8 cellular contexts compared by ENCODE assay signal in genomic region chr15:75720787-75721461, GRCh38. TPM values are rescaled to one million over a fixed set of nuclear protein-coding genes. Genes with fewer than 3 reads are reported as not detected.
DNase-seq lines count a peak whose midpoint lies in the region; ATAC-seq, FAIRE-seq and TF ChIP-seq lines count a peak whose summit lies in the region.

No MANE protein-coding gene starts in this region.

- no peaks in the 10 kb centered on the region for H3K9me3 Mint-ChIP-seq in activated naive CD4-positive, alpha-beta T cell treated with anti-CD3 and anti-CD28 coated beads, Interleukin-2, amount 50 U/mL, for 24 hours
- no peaks in the 10 kb centered on the region for H3K9me3 Mint-ChIP-seq in stimulated activated naive CD8-positive, alpha-beta T cell treated with anti-CD3 and anti-CD28 coated beads, Interleukin-15, Interleukin-2, amounts not matched to agents 100 ng/mL and 50 ng/mL, for 24 hours

- POLR2A ChIA-PET in A549 (lab: Yijun Ruan, JAX), result no interaction called here

- FAIRE-seq in A549 (lab: Jason Lieb, UNC) (peak; percentile 51), GM12891 (lab: Jason Lieb, UNC) (no peak)

- DNase-seq in A549 (ENCODE audit: low read depth in 1 of 2, low spot score in 1 of 2), result peak; percentile 80 to 90
- DNase-seq in GM13977 (ENCODE audit: low spot score), result peak; percentile 62
- peak; percentile 20 for DNase-seq in NCI-H2227 treated with DMSO at 0.1 percent for 48 hours (lab: John Stamatoyannopoulos, UW)
- peak; percentile 79 for DNase-seq in left kidney (ENCODE audit: low read depth, low spot score)
- no peak for DNase-seq in GM12891 (ENCODE audit: insufficient read length, low spot score)

- TF ChIP-seq EP300 in A549 (IDR thresholded peaks at IDR 0.05), result no peak

- H3K27me3 Mint-ChIP-seq in activated naive CD4-positive, alpha-beta T cell treated with anti-CD3 and anti-CD28 coated beads, Interleukin-2, amount 50 U/mL, for 24 hours, result peaks cover 5% of the 10 kb centered on the region
- H3K27me3 Mint-ChIP-seq in stimulated activated naive CD8-positive, alpha-beta T cell treated with anti-CD3 and anti-CD28 coated beads, Interleukin-15, Interleukin-2, amounts not matched to agents 100 ng/mL and 50 ng/mL, for 24 hours, result peaks cover 21% of the 10 kb centered on the region

- peaks cover 28% of the 10 kb centered on the region for H3K4me1 ChIP-seq in A549

- ATAC-seq in A549, result peak; percentile 35 to 54
- no peak for ATAC-seq in HG03159 (IDR thresholded peaks at IDR 0.05; ENCODE audit: unreplicated experiment)

- TF ChIP-seq RAD21 in A549 (conservative IDR thresholded peaks at IDR 0.05 in 1 of 2, IDR thresholded peaks at IDR 0.05 in 1 of 2), result peak; percentile 48 to 52; a peak in 2 of 5 replicates

- peak overlapping the region; percentile 13 for H3K27ac Mint-ChIP-seq in activated naive CD4-positive, alpha-beta T cell treated with anti-CD3 and anti-CD28 coated beads, Interleukin-2, amount 50 U/mL, for 24 hours
- peak overlapping the region; percentile 56 for H3K27ac Mint-ChIP-seq in stimulated activated naive CD8-positive, alpha-beta T cell treated with anti-CD3 and anti-CD28 coated beads, Interleukin-15, Interleukin-2, amounts not matched to agents 100 ng/mL and 50 ng/mL, for 24 hours

- no peak overlapping the region for H3K27ac ChIP-seq in A549

- CTCF ChIA-PET in A549 (lab: Yijun Ruan, JAX), result interaction anchor here (1.7 to 22.9 kb wide), 6 partner anchors 9 to 84 kb away, joined by 4 to 350 read pairs (median 19); no protein-coding TSS in a partner anchor

- H3K9me3 ChIP-seq in A549, result no peaks in the 10 kb centered on the region

- 24% methylated on average over 10 of the region's 10 CpGs for WGBS in A549 (ENCODE audit: missing lambda C conversion rate)

- peak overlapping the region; percentile 37 for H3K4me2 ChIP-seq in A549

- TF ChIP-seq CTCF in A549 (IDR thresholded peaks at IDR 0.05) (peak; percentile 51), GM13977 (IDR thresholded peaks at IDR 0.05; ENCODE audit: extremely low read depth, insufficient read depth, missing control alignments) (peak; percentile 47)

- H3K36me3 Mint-ChIP-seq in activated naive CD4-positive, alpha-beta T cell treated with anti-CD3 and anti-CD28 coated beads, Interleukin-2, amount 50 U/mL, for 24 hours, result no peaks in the 10 kb centered on the region
- H3K36me3 Mint-ChIP-seq in stimulated activated naive CD8-positive, alpha-beta T cell treated with anti-CD3 and anti-CD28 coated beads, Interleukin-15, Interleukin-2, amounts not matched to agents 100 ng/mL and 50 ng/mL, for 24 hours (ENCODE audit: low read depth), result no peaks in the 10 kb centered on the region

- no peak overlapping the region for H3K4me3 ChIP-seq in A549

- peaks cover 7% of the 10 kb centered on the region for H3K4me1 Mint-ChIP-seq in activated naive CD4-positive, alpha-beta T cell treated with anti-CD3 and anti-CD28 coated beads, Interleukin-2, amount 50 U/mL, for 24 hours
- peaks cover 17% of the 10 kb centered on the region for H3K4me1 Mint-ChIP-seq in stimulated activated naive CD8-positive, alpha-beta T cell treated with anti-CD3 and anti-CD28 coated beads, Interleukin-15, Interleukin-2, amounts not matched to agents 100 ng/mL and 50 ng/mL, for 24 hours (ENCODE audit: low read depth)

- no peak overlapping the region for H3K4me3 Mint-ChIP-seq in activated naive CD4-positive, alpha-beta T cell treated with anti-CD3 and anti-CD28 coated beads, Interleukin-2, amount 50 U/mL, for 24 hours
- peak overlapping the region; percentile 17 for H3K4me3 Mint-ChIP-seq in stimulated activated naive CD8-positive, alpha-beta T cell treated with anti-CD3 and anti-CD28 coated beads, Interleukin-15, Interleukin-2, amounts not matched to agents 100 ng/mL and 50 ng/mL, for 24 hours

- in situ Hi-C loops in GM13977 (cut with MboI; ENCODE audit: low pct_unique_long_range_greater_than_20kb, low sequenced_read_pairs, unreplicated experiment), result no loop called here

- TF ChIP-seq POLR2A in A549 (IDR thresholded peaks at IDR 0.05; ENCODE audit: low read length) (no peak), GM12891 (IDR thresholded peaks at IDR 0.05; ENCODE audit: low read depth, low read length) (no peak)

TF ChIP-seq in A549, 52 proteins besides CTCF, POLR2A, EP300 and RAD21:
- TF ChIP-seq NPAS2 (CRISPR knock-in tag; IDR thresholded peaks at IDR 0.05; ENCODE audit: borderline replicate concordance) (no peak), FOSL2 (IDR thresholded peaks at IDR 0.05) (no peak), FOSL2 (CRISPR knock-in tag; IDR thresholded peaks at IDR 0.05) (no peak), SMC3 (IDR thresholded peaks at IDR 0.05) (peak; percentile 50; the same call in 2 of the 3 replicates), BHLHE40 (IDR thresholded peaks at IDR 0.05; ENCODE audit: low read depth, low read length) (no peak), TP53 (CRISPR knock-in tag; IDR thresholded peaks at IDR 0.05) (0 out of 2 replicates have a peak, but pooled peaks have one; percentile 20), MAX (IDR thresholded peaks at IDR 0.05) (peak; percentile 46; the same call in 1 of the 2 replicates), CEBPB (IDR thresholded peaks at IDR 0.05) (peak; percentile 53 to 76; a peak in 3 of 4 replicates)
TF ChIP-seq in A549: peak in this region for 4.

TF ChIP-seq in GM12891, 5 proteins besides CTCF, POLR2A, EP300 and RAD21:
- TF ChIP-seq SPI1 (IDR thresholded peaks at IDR 0.05; ENCODE audit: low read depth, low read length) (no peak), TAF1 (IDR thresholded peaks at IDR 0.05; ENCODE audit: low read depth, low read length) (no peak), POU2F2 (IDR thresholded peaks at IDR 0.05; ENCODE audit: low read depth, low read length) (no peak), POLR2AphosphoS5 (IDR thresholded peaks at IDR 0.05; ENCODE audit: low read depth, low read length) (no peak), PAX5 (IDR thresholded peaks at IDR 0.05; ENCODE audit: insufficient read depth, low read length, severe bottlenecking) (no peak)
TF ChIP-seq in GM12891: peak in this region for 0.

RNA-seq across cellular contexts. Expression of gene CSPG4, which starts 8.3 kb away (rescaled TPM):
- 0.01 TPM in 2 replicates for polyA plus RNA-seq in A549 (2011; rRNA removed)
- 0.01 and 0.03 TPM in 2 replicates for polyA plus RNA-seq in A549 (2012; cell fraction: cytosol; rRNA removed)
- polyA plus RNA-seq in A549 (2012; cell fraction: nucleus; rRNA removed), result 0.05 and 0.12 TPM in 2 replicates
- 0.01 to 0.06 TPM (median 0.04 TPM) in 3 replicates for polyA plus RNA-seq in A549 (2017; fragmentation: RNase III; extraction: RNeasy Plus Mini Kit Qiagen cat#74134 plus additional on column Dnase treatment)
- polyA minus RNA-seq in A549 (2011; rRNA and poly(A)+ RNA removed), result not detected in 2 replicates
- polyA plus RNA-seq in GM12891 (2012; ENCODE audit: low read depth, missing spikeins), result 0.67 TPM
